ENCODE assay signal across 22 cellular contexts in the genomic region with DNA sequence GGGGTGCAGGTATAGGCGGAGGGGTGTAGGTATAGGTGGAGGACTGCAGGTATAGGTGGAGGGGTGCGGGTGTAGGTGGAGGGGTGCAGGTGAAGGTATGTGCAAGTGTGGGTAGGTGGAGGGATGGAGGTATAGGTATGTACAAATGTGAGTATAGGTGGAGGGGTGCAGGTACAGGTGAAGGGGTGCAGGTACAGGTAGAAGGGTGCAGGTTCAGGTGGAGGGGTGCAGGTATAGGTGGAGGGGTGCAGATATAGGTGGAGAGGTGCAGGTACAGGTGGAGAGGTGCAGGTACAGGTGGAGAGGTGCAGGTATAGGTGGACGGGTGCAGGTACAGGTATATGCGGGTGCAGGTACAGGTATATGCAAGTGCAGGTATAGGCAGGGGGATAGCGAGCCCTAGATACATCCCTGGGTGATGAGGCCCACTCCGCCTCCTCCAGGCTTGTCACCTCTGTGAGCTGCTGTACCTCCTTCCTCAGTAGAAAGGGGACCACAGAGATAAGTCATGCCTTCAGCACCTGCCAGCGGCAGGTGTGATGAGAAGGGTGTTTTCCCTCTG. TPM values are rescaled to one million over a fixed set of nuclear protein-coding genes. Genes with fewer than 3 reads are reported as not detected.
DNase-seq lines count a peak whose midpoint lies in the region; ATAC-seq and TF ChIP-seq lines count a peak whose summit lies in the region.
"Had no signal": no experiment of that assay in that cellular context is flagged by ENCODE, and none has a peak within 500 bp of the region (broad histone marks: within the 10 kb centered on the region; RNA-seq: fewer than 3 reads in every experiment).

No MANE protein-coding gene starts in this region.

- H3K36me3 ChIP-seq in RWPE2 (ENCODE audit: low read depth) (no peaks in the 10 kb centered on the region), spleen (no peaks in the 10 kb centered on the region)

- peak overlapping the region; percentile 14 for H3K4me3 Mint-ChIP-seq in memory B cell
- H3K4me3 Mint-ChIP-seq: CD4-positive, CD25-positive, alpha-beta regulatory T cell; GM23338 had no signal

- H3K27me3 ChIP-seq in RWPE2 (ENCODE audit: insufficient read depth, poor library complexity, severe bottlenecking) (no peaks in the 10 kb centered on the region), spleen (replicated peaks in 1 of 7) (peaks cover 0 to 8% (median 0%) of the 10 kb centered on the region in 7 donors)

- no peak overlapping the region for H3K27ac ChIP-seq in RWPE2 (ENCODE audit: poor library complexity, severe bottlenecking)
- H3K27ac ChIP-seq in spleen: no peak overlapping the region
- H3K27ac ChIP-seq: 22Rv1 had no signal

- H3K9me3 ChIP-seq in RWPE2 (ENCODE audit: severe bottlenecking) (no peaks in the 10 kb centered on the region), spleen (no peaks in the 10 kb centered on the region)

- H3K27me3 Mint-ChIP-seq in memory B cell: peaks cover 7% of the 10 kb centered on the region

- peaks cover 21% of the 10 kb centered on the region for H3K4me1 Mint-ChIP-seq in memory B cell
- H3K4me1 Mint-ChIP-seq: GM23338 had no signal

- no peak for TF ChIP-seq POLR2A in spleen (IDR thresholded peaks at IDR 0.05)

- intact Hi-C loops in Right ventricle myocardium superior (cut with DNase I): no loop called here
- intact Hi-C loops in Right ventricle myocardium inferior (cut with DNase I): loop anchor here (5.0 kb wide), 1 partner anchor 51 kb away; no protein-coding TSS in a partner anchor
- intact Hi-C loops in spleen (cut with DNase I; ENCODE audit: low total_unique reads): no loop called here

- 85 to 91% (median 89%) methylated on average over 7 of the region's 7 CpGs for WGBS in spleen, 5 donors

- H3K4me3 ChIP-seq in RWPE2 (ENCODE audit: severe bottlenecking): no peak overlapping the region
- H3K4me3 ChIP-seq in spleen: no peak overlapping the region
- H3K4me3 ChIP-seq: GM23338 had no signal

- ATAC-seq in Right ventricle myocardium superior (ENCODE audit: poor library complexity) (no peak), Right ventricle myocardium inferior (no peak), RWPE2 (ENCODE audit: low read depth) (no peak), memory B cell (ENCODE audit: low read depth) (no peak), GM21381 (IDR thresholded peaks at IDR 0.05; ENCODE audit: unreplicated experiment) (no peak), HG03039 (IDR thresholded peaks at IDR 0.05; ENCODE audit: unreplicated experiment) (no peak)
- ATAC-seq: PC-3 had no signal

- DNase-seq in Right ventricle myocardium superior (peak; percentile 13), Right ventricle myocardium inferior (ENCODE audit: missing footprints) (no peak), RWPE2 (ENCODE audit: low spot score) (peak; percentile 32), memory B cell (ENCODE audit: low spot score in 2 of 2) (no peak), spleen (peak; percentile 60), NCI-H82 treated with DMSO at 0.1 percent for 48 hours (lab: John Stamatoyannopoulos, UW; ENCODE audit: unreplicated experiment) (no peak)
- DNase-seq: CD4-positive, CD25-positive, alpha-beta regulatory T cell; COR-L47; GF-D8; KBM-7; NCI-H1105 treated with DMSO at 0.1 percent for 48 hours; NCI-H1694; NCI-H2081 treated with DMSO at 0.1 percent for 48 hours; NCI-H510A; NCI-H82; PC-3 had no signal

- H3K9me3 Mint-ChIP-seq in memory B cell: no peaks in the 10 kb centered on the region
- H3K9me3 Mint-ChIP-seq: GM23338 had no signal

- no peak for TF ChIP-seq CTCF in RWPE2 (IDR thresholded peaks at IDR 0.05; ENCODE audit: poor library complexity, severe bottlenecking)
- TF ChIP-seq CTCF in spleen (IDR thresholded peaks at IDR 0.05 in 8 of 11, conservative IDR thresholded peaks at IDR 0.05 in 3 of 11): no peak

- H3K27ac Mint-ChIP-seq in memory B cell: no peak overlapping the region
- H3K27ac Mint-ChIP-seq: GM23338 had no signal

- H3K4me1 ChIP-seq in RWPE2 (ENCODE audit: insufficient read depth, poor library complexity, severe bottlenecking): peaks cover 10% of the 10 kb centered on the region
- H3K4me1 ChIP-seq in spleen: peaks cover 0 to 29% (median 6%) of the 10 kb centered on the region in 6 donors

- no peaks in the 10 kb centered on the region for H3K36me3 Mint-ChIP-seq in memory B cell
- H3K36me3 Mint-ChIP-seq: CD4-positive, CD25-positive, alpha-beta regulatory T cell had no signal

RNA-seq across cellular contexts. Expression of a gene that starts 17.2 kb away (rescaled TPM):
- total RNA-seq in Right ventricle myocardium superior: 0.22 TPM
- 0.08 TPM for total RNA-seq in Right ventricle myocardium inferior
- not detected for total RNA-seq in spleen
- not detected for polyA plus RNA-seq in spleen
- total RNA-seq: CD4-positive, CD25-positive, alpha-beta regulatory T cell; Daoy; GM23338; PC-3 had no signal
- polyA plus RNA-seq: AG04450; CD4-positive, CD25-positive, alpha-beta regulatory T cell; GM23338 had no signal

Comparison
In these comparisons a context has a peak if more than half of its experiments do, and no peak if none do; other contexts are left out.
1. DNase-seq: peak in Right ventricle myocardium superior (single experiment), RWPE2 (single experiment) and spleen (single experiment); none in Right ventricle myocardium inferior (single experiment), memory B cell (0 of 2) and NCI-H82 treated with DMSO at 0.1 percent for 48 hours (single experiment).